In the genomic region with DNA sequence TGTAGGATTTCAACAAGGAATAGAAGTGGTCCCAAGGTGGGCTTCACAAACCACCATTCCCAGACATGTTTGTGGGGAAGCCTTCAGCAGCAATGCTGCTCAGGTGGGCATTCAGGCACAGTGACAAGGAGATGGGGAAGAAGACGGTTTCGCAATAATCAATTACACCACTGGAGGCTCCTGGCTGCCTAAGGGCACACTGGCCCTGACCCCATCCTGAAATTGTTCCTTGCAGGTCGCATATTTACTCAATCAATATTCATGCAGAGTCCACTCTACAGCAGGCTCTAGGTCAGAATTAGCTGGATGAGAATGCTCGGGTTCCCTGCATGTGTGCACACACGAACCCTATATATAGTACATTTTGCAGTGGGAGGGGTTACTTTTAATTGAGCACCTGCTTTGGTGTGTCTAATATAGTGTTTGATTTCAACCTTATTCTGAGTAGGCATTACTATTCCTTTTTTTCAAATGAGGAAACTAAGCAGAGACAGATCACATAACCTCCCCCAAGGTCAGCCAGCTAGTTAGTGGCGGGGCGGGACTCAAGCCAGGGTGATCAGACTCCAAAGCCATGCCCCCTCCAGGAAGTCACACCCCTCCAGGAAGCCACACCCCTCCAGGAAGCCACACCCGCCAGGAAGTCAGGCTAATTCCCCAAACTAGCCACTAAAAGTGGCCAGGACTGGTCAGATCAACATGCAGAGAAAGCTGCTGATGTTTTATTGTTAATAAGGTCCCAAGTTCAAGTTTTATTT, we compare ENCODE assay signal across 8 cellular contexts.
DNase-seq lines count a peak whose midpoint lies in the region; ATAC-seq and TF ChIP-seq lines count a peak whose summit lies in the region.

No MANE protein-coding gene starts in this region.

- peaks cover 0 to 16% (median 7%) of the 10 kb centered on the region in 12 donors for H3K4me1 ChIP-seq in heart left ventricle

- intact Hi-C loops in heart left ventricle (cut with DNase I): loop anchor here in 9 of 10 donors (2.0 to 10.0 kb wide), 8 partner anchors 29 to 225 kb away; no protein-coding TSS in a partner anchor
- intact Hi-C loops in posterior cingulate gyrus (cut with DNase I): no loop called here

- no peaks in the 10 kb centered on the region for H3K9me3 ChIP-seq in heart left ventricle

- POLR2A ChIA-PET in WTC11 (lab: Charles Lee): no interaction called here

- no peaks in the 10 kb centered on the region for H3K9me3 Mint-ChIP-seq in WTC11

- DNase-seq in GM10266 (ENCODE audit: extremely low spot score): peak; percentile 36
- peak; percentile 6 for DNase-seq in LNCaP clone FGC (ENCODE audit: low read depth)
- DNase-seq in WTC11 (ENCODE audit: low spot score): peak; percentile 82
- DNase-seq in heart left ventricle: peak; percentile 84 to 86 (median 85)
- DNase-seq in stimulated activated CD4-positive, alpha-beta T cell treated with anti-CD3 and anti-CD28 coated beads, Interleukin-15, amount 100 ng/mL, for 24 hours: peak; percentile 42
- DNase-seq in posterior cingulate gyrus: no peak
- no peak for DNase-seq in NCI-H1694 (lab: John Stamatoyannopoulos, UW)
- DNase-seq in NCI-H1694 treated with DMSO at 0.1 percent for 48 hours (lab: John Stamatoyannopoulos, UW): no peak

- TF ChIP-seq CTCF in GM10266 (IDR thresholded peaks at IDR 0.05; ENCODE audit: control insufficient read depth, insufficient read depth, low read depth, missing control alignments) (no peak), LNCaP clone FGC (IDR thresholded peaks at IDR 0.05; ENCODE audit: control insufficient read depth, extremely low read depth, insufficient read depth) (no peak), WTC11 (IDR thresholded peaks at IDR 0.05) (no peak), heart left ventricle (IDR thresholded peaks at IDR 0.05) (no peak)

- H3K27ac ChIP-seq in heart left ventricle: peak overlapping the region in 11 of 12 donors; percentile 25 to 83 (median 62)

- ATAC-seq in WTC11: peak; percentile 99
- ATAC-seq in heart left ventricle: peak; percentile 80 to 99 (median 96)

- H3K27me3 ChIP-seq in heart left ventricle: no peaks in the 10 kb centered on the region

- H3K36me3 ChIP-seq in heart left ventricle: no peaks in the 10 kb centered on the region

- no peaks in the 10 kb centered on the region; the same call in 1 of the 2 replicates for H3K27me3 Mint-ChIP-seq in WTC11 (ENCODE audit: low read depth)

- H3K27ac Mint-ChIP-seq in WTC11: no peak overlapping the region

- H3K4me1 Mint-ChIP-seq in WTC11: peaks cover 20% of the 10 kb centered on the region

- CTCF ChIA-PET in WTC11 (lab: Charles Lee): interaction anchor here (0.7 to 2.5 kb wide), 3 partner anchors 11 to 438 kb away, joined by 3 to 16 read pairs (median 4); no protein-coding TSS in a partner anchor

- no peak for TF ChIP-seq POLR2A in heart left ventricle (IDR thresholded peaks at IDR 0.05)

- no peak overlapping the region for H3K4me3 Mint-ChIP-seq in WTC11

- no peak overlapping the region for H3K4me3 ChIP-seq in LNCaP clone FGC (ENCODE audit: low read depth, low read length)
- no peak overlapping the region for H3K4me3 ChIP-seq in heart left ventricle

- no peaks in the 10 kb centered on the region for H3K36me3 Mint-ChIP-seq in WTC11

- WGBS in heart left ventricle, 4 donors: 59 to 74% (median 70%) methylated on average over 8 of the region's 8 CpGs

TF ChIP-seq in WTC11, 78 proteins besides CTCF, POLR2A, EP300 and RAD21:
- no peak for TF ChIP-seq ZNF263 (CRISPR knock-in tag; IDR thresholded peaks at IDR 0.05; ENCODE audit: low read depth)
- 0 out of 2 replicates have a peak, but pooled peaks have one; percentile 19 for TF ChIP-seq GABPB1 (CRISPR knock-in tag; IDR thresholded peaks at IDR 0.05)

Comparison
In these comparisons a context has a peak if more than half of its experiments do, and no peak if none do; other contexts are left out.
1. DNase-seq: peak in GM10266 (single experiment), LNCaP clone FGC (single experiment), WTC11 (single experiment), heart left ventricle (5 of 5) and stimulated activated CD4-positive, alpha-beta T cell treated with anti-CD3 and anti-CD28 coated beads, Interleukin-15, amount 100 ng/mL, for 24 hours (single experiment); none in posterior cingulate gyrus (0 of 10), NCI-H1694 (single experiment) and NCI-H1694 treated with DMSO at 0.1 percent for 48 hours (single experiment).